In genomic region chr1:8874230-8875201, GRCh38 we compare ENCODE assay signal across 8 cellular contexts. TPM values are rescaled to one million over a fixed set of nuclear protein-coding genes. Genes with fewer than 3 reads are reported as not detected.
DNase-seq lines count a peak whose midpoint lies in the region; ATAC-seq and TF ChIP-seq lines count a peak whose summit lies in the region.

No MANE protein-coding gene starts in this region.

- no peak for TF ChIP-seq CTCF in glutamatergic neuron (IDR thresholded peaks at IDR 0.05; ENCODE audit: partially characterized antibody, unreplicated experiment)

- H3K36me3 Mint-ChIP-seq in T-helper 2 cell treated with Interferon-gamma antibody and Interleukin-4, amounts not matched to agents 5 μg/mL and 100 μg/mL, for 36 hours (ENCODE audit: low read depth) = peaks cover 87% of the 10 kb centered on the region
- peaks cover 4% of the 10 kb centered on the region for H3K36me3 Mint-ChIP-seq in glutamatergic neuron (ENCODE audit: unreplicated experiment)

- H3K27ac Mint-ChIP-seq in T-helper 2 cell treated with Interferon-gamma antibody and Interleukin-4, amounts not matched to agents 5 μg/mL and 100 μg/mL, for 36 hours = peak overlapping the region; percentile 98
- H3K27ac Mint-ChIP-seq in glutamatergic neuron (ENCODE audit: unreplicated experiment) = no peak overlapping the region

- peaks cover 51% of the 10 kb centered on the region for H3K4me1 Mint-ChIP-seq in T-helper 2 cell treated with Interferon-gamma antibody and Interleukin-4, amounts not matched to agents 5 μg/mL and 100 μg/mL, for 36 hours (ENCODE audit: low read depth)
- H3K4me1 Mint-ChIP-seq in glutamatergic neuron (ENCODE audit: low read depth, unreplicated experiment) = peaks cover 11% of the 10 kb centered on the region

- no peaks in the 10 kb centered on the region for H3K27me3 ChIP-seq in subcutaneous abdominal adipose tissue (ENCODE audit: control insufficient read depth in 5 of 5, insufficient read depth in 4 of 5, low read length in 5 of 5)

- no peaks in the 10 kb centered on the region for H3K9me3 Mint-ChIP-seq in T-helper 2 cell treated with Interferon-gamma antibody and Interleukin-4, amounts not matched to agents 5 μg/mL and 100 μg/mL, for 36 hours
- H3K9me3 Mint-ChIP-seq in glutamatergic neuron (ENCODE audit: unreplicated experiment) = peaks cover 4% of the 10 kb centered on the region

- no peaks in the 10 kb centered on the region for H3K9me3 ChIP-seq in subcutaneous abdominal adipose tissue (ENCODE audit: control insufficient read depth in 5 of 5, low read length in 5 of 5)

- peak overlapping the region in 2 of 5 donors; percentile 41 to 59 for H3K9ac ChIP-seq in subcutaneous abdominal adipose tissue (ENCODE audit: low read length in 5 of 5)

- no peak for DNase-seq in T-helper 2 cell treated with Interferon-gamma antibody and Interleukin-4, amounts not matched to agents 5 μg/mL and 100 μg/mL, for 36 hours (ENCODE audit: low spot score)
- DNase-seq in T-helper 2 cell (no peak), glutamatergic neuron (no peak), pons (ENCODE audit: low spot score) (no peak), NCI-H128 (lab: John Stamatoyannopoulos, UW; ENCODE audit: unreplicated experiment) (no peak)
- peak; percentile 45 to 46 for DNase-seq in activated T-cell treated with anti-CD3 and anti-CD28 coated beads, Interleukin-2, amount 50 U/mL, for 48 hours

- ATAC-seq in HG03196 (IDR thresholded peaks at IDR 0.05; ENCODE audit: unreplicated experiment) = no peak

- no peaks in the 10 kb centered on the region for H3K27me3 Mint-ChIP-seq in T-helper 2 cell treated with Interferon-gamma antibody and Interleukin-4, amounts not matched to agents 5 μg/mL and 100 μg/mL, for 36 hours (ENCODE audit: low read depth)
- peaks cover 5% of the 10 kb centered on the region for H3K27me3 Mint-ChIP-seq in glutamatergic neuron (ENCODE audit: unreplicated experiment)

- H3K4me3 Mint-ChIP-seq in T-helper 2 cell treated with Interferon-gamma antibody and Interleukin-4, amounts not matched to agents 5 μg/mL and 100 μg/mL, for 36 hours = peak overlapping the region; percentile 99
- H3K4me3 Mint-ChIP-seq in glutamatergic neuron (ENCODE audit: unreplicated experiment) = peak overlapping the region; percentile 49

- H3K4me3 ChIP-seq in subcutaneous abdominal adipose tissue (ENCODE audit: low read depth in 1 of 5, low read length in 5 of 5) = no peak overlapping the region

- H3K4me1 ChIP-seq in subcutaneous abdominal adipose tissue (ENCODE audit: control insufficient read depth in 5 of 5, insufficient read depth in 5 of 5, low read length in 5 of 5) = peaks cover 9 to 86% (median 64%) of the 10 kb centered on the region in 5 donors

- peaks cover 0 to 58% (median 46%) of the 10 kb centered on the region in 5 donors for H3K36me3 ChIP-seq in subcutaneous abdominal adipose tissue (ENCODE audit: control insufficient read depth in 5 of 5, insufficient read depth in 5 of 5, low read length in 5 of 5)

- peak overlapping the region; percentile 99 for H3K27ac ChIP-seq in subcutaneous abdominal adipose tissue (ENCODE audit: low read depth, low read length)

RNA-seq across cellular contexts. Expression of gene ENO1, which starts 4.0 kb away (rescaled TPM):
- 357 TPM for total RNA-seq in glutamatergic neuron (ENCODE audit: unreplicated experiment)

RNA-seq across cellular contexts. Expression of gene RERE, which starts 57.1 kb away (rescaled TPM):
- 252 TPM for total RNA-seq in glutamatergic neuron (ENCODE audit: unreplicated experiment)

Comparison
In these comparisons a context has a peak if more than half of its experiments do, and no peak if none do; other contexts are left out.
1. DNase-seq: peak in activated T-cell treated with anti-CD3 and anti-CD28 coated beads, Interleukin-2, amount 50 U/mL, for 48 hours (2 of 2); none in T-helper 2 cell treated with Interferon-gamma antibody and Interleukin-4, amounts not matched to agents 5 μg/mL and 100 μg/mL, for 36 hours (single experiment), T-helper 2 cell (0 of 5), glutamatergic neuron (single experiment), pons (single experiment) and NCI-H128 (single experiment).